21 cellular contexts compared by ENCODE assay signal in genomic region chr12:15963271-15963670, GRCh38. TPM values are rescaled to one million over a fixed set of nuclear protein-coding genes. Genes with fewer than 3 reads are reported as not detected.
DNase-seq lines count a peak whose midpoint lies in the region; ATAC-seq and FAIRE-seq lines count a peak whose summit lies in the region.
"Had no signal": no experiment of that assay in that cellular context is flagged by ENCODE, and none has a peak within 500 bp of the region (broad histone marks: within the 10 kb centered on the region; RNA-seq: fewer than 3 reads in every experiment).

No MANE protein-coding gene starts in this region.

- H3K4me1 Mint-ChIP-seq in CD8-positive, alpha-beta memory T cell, result no peaks in the 10 kb centered on the region

- H3K4me3 Mint-ChIP-seq in CD8-positive, alpha-beta memory T cell, result no peak overlapping the region
- H3K4me3 Mint-ChIP-seq: activated CD4-positive, alpha-beta memory T cell treated with anti-CD3 and anti-CD28 coated beads for 36 hours; effector memory CD8-positive, alpha-beta T cell; T-helper 1 cell treated with Interleukin-12 subunit alpha and Interleukin-12 subunit beta and Interleukin-4 antibody, amounts not matched to agents 30 μg/mL and 1 μg/mL, for 36 hours had no signal

- peaks cover 20 to 59% (median 31%) of the 10 kb centered on the region in 3 donors for H3K36me3 Mint-ChIP-seq in CD8-positive, alpha-beta memory T cell

- peak; percentile 11 for DNase-seq in AG20443 (ENCODE audit: low spot score)
- peak; percentile 49 for DNase-seq in LHCN-M2 (ENCODE audit: low read depth)
- DNase-seq in dermis blood vessel endothelial cell, result peak; percentile 28
- no peak for DNase-seq in CD8-positive, alpha-beta memory T cell
- no peak for DNase-seq in retina
- DNase-seq: activated CD4-positive, alpha-beta memory T cell treated with anti-CD3 and anti-CD28 coated beads for 36 hours; activated T-cell treated with anti-CD3 and anti-CD28 coated beads for 4 hours; anterior cingulate cortex; DMS79; effector memory CD8-positive, alpha-beta T cell; NCI-H1417; NCI-H526 treated with DMSO at 0.1 percent for 48 hours; SHP77 treated with DMSO at 0.1 percent for 48 hours; stimulated activated CD4-positive, alpha-beta T cell treated with anti-CD3 and anti-CD28 coated beads, Interleukin-15, amount 100 ng/mL, for 24 hours; WERI-Rb-1 had no signal

- H3K27ac Mint-ChIP-seq in CD8-positive, alpha-beta memory T cell, result no peak overlapping the region
- H3K27ac Mint-ChIP-seq: activated CD4-positive, alpha-beta memory T cell treated with anti-CD3 and anti-CD28 coated beads for 36 hours; effector memory CD8-positive, alpha-beta T cell; T-helper 1 cell treated with Interleukin-12 subunit alpha and Interleukin-12 subunit beta and Interleukin-4 antibody, amounts not matched to agents 30 μg/mL and 1 μg/mL, for 36 hours had no signal

- ATAC-seq in HG03469 (IDR thresholded peaks at IDR 0.05; ENCODE audit: unreplicated experiment), result no peak
- no peak for ATAC-seq in HG02610 (IDR thresholded peaks at IDR 0.05; ENCODE audit: unreplicated experiment)
- ATAC-seq: effector memory CD8-positive, alpha-beta T cell had no signal

- peaks cover 0 to 2% (median 0%) of the 10 kb centered on the region in 5 donors for H3K9me3 Mint-ChIP-seq in CD8-positive, alpha-beta memory T cell
- H3K9me3 Mint-ChIP-seq: activated CD4-positive, alpha-beta memory T cell treated with anti-CD3 and anti-CD28 coated beads for 36 hours; effector memory CD8-positive, alpha-beta T cell; T-helper 1 cell treated with Interleukin-12 subunit alpha and Interleukin-12 subunit beta and Interleukin-4 antibody, amounts not matched to agents 30 μg/mL and 1 μg/mL, for 36 hours had no signal

- H3K27me3 Mint-ChIP-seq in CD8-positive, alpha-beta memory T cell, result no peaks in the 10 kb centered on the region
- H3K27me3 Mint-ChIP-seq: activated CD4-positive, alpha-beta memory T cell treated with anti-CD3 and anti-CD28 coated beads for 36 hours; effector memory CD8-positive, alpha-beta T cell had no signal

- peak; percentile 33 for FAIRE-seq in islet of Langerhans (lab: Jason Lieb, UNC)

- no peaks in the 10 kb centered on the region for H3K27me3 ChIP-seq in CD8-positive, alpha-beta memory T cell (ENCODE audit: insufficient read depth, low read length, poor library complexity, severe bottlenecking)
- H3K27me3 ChIP-seq: neutrophil, right atrium auricular region had no signal

- POLR2A ChIA-PET in CD8-positive, alpha-beta memory T cell (lab: Charles Lee), result no interaction called here

- no peak overlapping the region for H3K27ac ChIP-seq in CD8-positive, alpha-beta memory T cell (ENCODE audit: low read depth, low read length)
- H3K27ac ChIP-seq: neutrophil, right atrium auricular region, WERI-Rb-1 had no signal

- CTCF ChIA-PET in CD8-positive, alpha-beta memory T cell (lab: Charles Lee), result no interaction called here

- no peak overlapping the region for H3K4me3 ChIP-seq in CD8-positive, alpha-beta memory T cell (ENCODE audit: low read length)
- H3K4me3 ChIP-seq: right atrium auricular region had no signal

- H3K36me3 ChIP-seq in CD8-positive, alpha-beta memory T cell (ENCODE audit: insufficient read depth, low read length), result no peaks in the 10 kb centered on the region

- no peaks in the 10 kb centered on the region for H3K4me1 ChIP-seq in CD8-positive, alpha-beta memory T cell (ENCODE audit: insufficient read depth, low read length)
- H3K4me1 ChIP-seq: right atrium auricular region had no signal

- no peaks in the 10 kb centered on the region for H3K9me3 ChIP-seq in CD8-positive, alpha-beta memory T cell (ENCODE audit: low read length)
- H3K9me3 ChIP-seq: neutrophil, right atrium auricular region had no signal

RNA-seq across cellular contexts. Expression of gene DERA, which starts 52.1 kb away (rescaled TPM):
- 93.8 and 99.7 TPM in 2 replicates for total RNA-seq in LHCN-M2 (2014; rRNA removed)
- polyA plus RNA-seq in LHCN-M2 (2012), result 45.1 TPM
- total RNA-seq in dermis blood vessel endothelial cell, result 62.0 and 69.4 TPM in 2 replicates
- total RNA-seq in CD8-positive, alpha-beta memory T cell, result 10 to 100 TPM; 25.2 to 26.6 TPM
- polyA plus RNA-seq in CD8-positive, alpha-beta memory T cell, result 25.8 TPM

Comparison
In these comparisons a context has a peak if more than half of its experiments do, and no peak if none do; other contexts are left out.
1. DNase-seq: peak in AG20443 (single experiment), LHCN-M2 (single experiment) and dermis blood vessel endothelial cell (single experiment); none in CD8-positive, alpha-beta memory T cell (0 of 5) and retina (single experiment).